In genomic region chr19:35899547-35900214, GRCh38 we compare ENCODE assay signal across 8 cellular contexts. TPM values are rescaled to one million over a fixed set of nuclear protein-coding genes. Genes with fewer than 3 reads are reported as not detected.
DNase-seq lines count a peak whose midpoint lies in the region.

No MANE protein-coding gene starts in this region.

- H3K56ac ChIP-seq in mesendoderm (ENCODE audit: low read length) = peak overlapping the region; percentile 90

- H3K36me3 ChIP-seq in endocrine pancreas (ENCODE audit: control insufficient read depth, insufficient read depth, low read length) = no peaks in the 10 kb centered on the region
- peaks cover 6% of the 10 kb centered on the region for H3K36me3 ChIP-seq in mesendoderm (ENCODE audit: control insufficient read depth, insufficient read depth, low read length)

- no peak overlapping the region for H3K4me3 ChIP-seq in endocrine pancreas (ENCODE audit: control insufficient read depth, insufficient read depth, low read length)
- H3K4me3 ChIP-seq in mesendoderm (ENCODE audit: low read length) = peak overlapping the region; percentile 62

- H3K27me3 ChIP-seq in endocrine pancreas (ENCODE audit: control insufficient read depth, insufficient read depth, low read length) = no peaks in the 10 kb centered on the region
- no peaks in the 10 kb centered on the region for H3K27me3 ChIP-seq in mesendoderm (ENCODE audit: insufficient read depth, low read length, poor library complexity)

- peak overlapping the region; percentile 54 for H2BK5ac ChIP-seq in mesendoderm (ENCODE audit: low read length)

- H3K79me2 ChIP-seq in mesendoderm (ENCODE audit: control insufficient read depth, insufficient read depth, low read length) = peaks cover 2% of the 10 kb centered on the region

- H3K9ac ChIP-seq in endocrine pancreas (ENCODE audit: control insufficient read depth, insufficient read depth, low read length) = peak overlapping the region; percentile 66
- peak overlapping the region; percentile 92 for H3K9ac ChIP-seq in mesendoderm (ENCODE audit: low read length)

- H3K4me1 ChIP-seq in endocrine pancreas (ENCODE audit: control insufficient read depth, insufficient read depth, low read length) (no peaks in the 10 kb centered on the region), mesendoderm (ENCODE audit: control insufficient read depth, low read depth, low read length) (peaks cover 7% of the 10 kb centered on the region)

- DNase-seq in AG20443 (ENCODE audit: low spot score) (peak; percentile 92), GM19238 (ENCODE audit: insufficient read length, low spot score) (peak; percentile 89), HPDE6-E6E7 (ENCODE audit: extremely low spot score) (peak; percentile 76), NOMO-1 treated with DMSO at 0.1 percent for 48 hours (lab: John Stamatoyannopoulos, UW; ENCODE audit: unreplicated experiment) (peak; percentile 78), mesendoderm (peak; percentile 79)
- DNase-seq in activated CD8-positive, alpha-beta memory T cell treated with anti-CD3 and anti-CD28 coated beads, Interleukin-2, amount 50 U/mL, for 24 hours (ENCODE audit: extremely low read depth) = peak; percentile 57
- DNase-seq in stimulated activated CD8-positive, alpha-beta memory T cell treated with anti-CD3 and anti-CD28 coated beads, Interleukin-12 subunit alpha, Interleukin-12 subunit beta, amount 100 ng/mL, for 24 hours (ENCODE audit: extremely low read depth) = peak; percentile 75

- peak overlapping the region; percentile 58 for H3K27ac ChIP-seq in mesendoderm (ENCODE audit: low read depth, low read length)

- no CpG with 5 or more reads among the region's 43 CpGs for WGBS in mesendoderm (ENCODE audit: extremely low coverage, insufficient coverage, low lambda C conversion rate)

- H4K8ac ChIP-seq in mesendoderm (ENCODE audit: low read depth, low read length) = no peak overlapping the region

- no peak overlapping the region for H2BK120ac ChIP-seq in mesendoderm (ENCODE audit: low read depth, low read length)

- no peak overlapping the region for H4K5ac ChIP-seq in mesendoderm (ENCODE audit: low read length)

- peak overlapping the region; percentile 70 for H3K4me2 ChIP-seq in mesendoderm (ENCODE audit: low read length)

- no peak overlapping the region for H2BK15ac ChIP-seq in mesendoderm (replicated peaks; ENCODE audit: low read depth)

- H3K9me3 ChIP-seq in endocrine pancreas (ENCODE audit: control insufficient read depth, low read length) = no peaks in the 10 kb centered on the region

- peak overlapping the region; percentile 73 for H3K4ac ChIP-seq in mesendoderm (ENCODE audit: low read depth, low read length)

- no peak overlapping the region for H3K23ac ChIP-seq in mesendoderm (ENCODE audit: low read length)

- H2AK5ac ChIP-seq in mesendoderm (ENCODE audit: low read length) = no peak overlapping the region

- peaks cover 6% of the 10 kb centered on the region for H3K79me1 ChIP-seq in mesendoderm (ENCODE audit: low read length)

- peak overlapping the region; percentile 55 for H3K18ac ChIP-seq in mesendoderm (ENCODE audit: low read length)

RNA-seq across cellular contexts. Expression of gene NFKBID, which starts 0.7 kb away (rescaled TPM):
- polyA plus RNA-seq in mesendoderm (2013, experiment 1 of 2) = 5.1 TPM
- polyA plus RNA-seq in mesendoderm (2013, experiment 2 of 2) = 5.1 TPM

RNA-seq across cellular contexts. Expression of gene HCST, which starts 2.6 kb away (rescaled TPM):
- 3.3 TPM for polyA plus RNA-seq in mesendoderm (2013, experiment 1 of 2)
- 3.4 TPM for polyA plus RNA-seq in mesendoderm (2013, experiment 2 of 2)

RNA-seq across cellular contexts. Expression of gene TYROBP, which starts 8.4 kb away (rescaled TPM):
- polyA plus RNA-seq in mesendoderm (2013, experiment 1 of 2) = 0.34 TPM
- polyA plus RNA-seq in mesendoderm (2013, experiment 2 of 2) = 0.29 TPM

RNA-seq across cellular contexts. Expression of gene APLP1, which starts 31.3 kb away (rescaled TPM):
- polyA plus RNA-seq in mesendoderm (2013, experiment 1 of 2) = 8.0 TPM
- 7.9 TPM for polyA plus RNA-seq in mesendoderm (2013, experiment 2 of 2)

RNA-seq across cellular contexts. Expression of gene LRFN3, which starts 36.5 kb away (rescaled TPM):
- polyA plus RNA-seq in mesendoderm (2013, experiment 1 of 2) = 7.6 TPM
- 8.2 TPM for polyA plus RNA-seq in mesendoderm (2013, experiment 2 of 2)
